8 cellular contexts compared by ENCODE assay signal in genomic region chrX:18983711-18984380, GRCh38. TPM values are rescaled to one million over a fixed set of nuclear protein-coding genes. Genes with fewer than 3 reads are reported as not detected.
DNase-seq lines count a peak whose midpoint lies in the region; ATAC-seq, FAIRE-seq and TF ChIP-seq lines count a peak whose summit lies in the region.

Gene PHKA2, minus strand, starts transcription at chrX:18984114. Its CDS starts 182 bp downstream, at chrX:18983932.

- FAIRE-seq in K562 (lab: Jason Lieb, UNC): peak; percentile 19

- 0 out of 2 replicates have a peak, but pooled peaks have one; percentile 65 for TF ChIP-seq POLR2A in K562 (conservative IDR thresholded peaks at IDR 0.05)

- peaks cover 0 to 3% of the 10 kb centered on the region in 2 experiments; a peak in 3 of 5 replicates for H3K4me1 ChIP-seq in K562 (replicated peaks in 1 of 2; ENCODE audit: control insufficient read depth in 2 of 2, insufficient read depth in 2 of 2, low read length in 2 of 2)
- H3K4me1 ChIP-seq in iPS-18a (ENCODE audit: control insufficient read depth, low read depth, low read length): no peaks in the 10 kb centered on the region

- H3K9me1 ChIP-seq in K562 (ENCODE audit: control insufficient read depth, insufficient read depth, low read length): no peaks in the 10 kb centered on the region

- H3K36me3 ChIP-seq in K562 (ENCODE audit: control insufficient read depth, insufficient read depth, low read length) (peaks cover 5% of the 10 kb centered on the region; the same call in 1 of the 3 replicates), iPS-18a (ENCODE audit: control insufficient read depth, low read depth, low read length) (no peaks in the 10 kb centered on the region)

- 0% methylated on average over 10 of the region's 63 CpGs for WGBS in K562 (ENCODE audit: insufficient coverage, low coverage, missing lambda C conversion rate)

- TF ChIP-seq CTCF in K562 (IDR thresholded peaks at IDR 0.05 in 2 of 3, conservative IDR thresholded peaks at IDR 0.05 in 1 of 3; ENCODE audit: insufficient read depth in 2 of 3, low read depth in 1 of 3, low read length in 3 of 3): no peak
- TF ChIP-seq CTCF in GM10248 (IDR thresholded peaks at IDR 0.05; ENCODE audit: control extremely low read depth, extremely low read depth, low read depth, missing control alignments): no peak

- CTCF ChIA-PET in K562 (lab: Yijun Ruan, JAX; ENCODE audit: low intra/inter-chr PET ratio): no interaction called here
- CTCF ChIA-PET in GM10248 (lab: Yijun Ruan, JAX): interaction anchor here (1.1 kb wide), 1 partner anchor 17 kb away, joined by 3 read pairs; no protein-coding TSS in a partner anchor

- no peak for TF ChIP-seq RAD21 in K562 (CRISPR knock-in tag; conservative IDR thresholded peaks at IDR 0.05 in 1 of 2, IDR thresholded peaks at IDR 0.05 in 1 of 2)

- POLR2A ChIA-PET in K562 (lab: Yijun Ruan, JAX): interaction anchor here (0.6 kb wide), 1 partner anchor 8 kb away, joined by 4 read pairs; no protein-coding TSS in a partner anchor
- POLR2A ChIA-PET in GM10248 (lab: Yijun Ruan, JAX): interaction anchor here (0.6 kb wide), 1 partner anchor 22 kb away, joined by 6 read pairs; no protein-coding TSS in a partner anchor

- peak within 1 kb of the TSS; percentile 85 for H3K4me3 ChIP-seq in K562
- peak within 1 kb of the TSS; percentile 64 for H3K4me3 ChIP-seq in iPS-18a (ENCODE audit: low read length)
- peak within 1 kb of the TSS; percentile 66 for H3K4me3 ChIP-seq in skeletal muscle cell (ENCODE audit: low read depth, low read length)

- peak within 1 kb of the TSS; percentile 99 for H2AFZ ChIP-seq in K562 (ENCODE audit: low read depth, low read length)

- no peaks in the 10 kb centered on the region for H4K20me1 ChIP-seq in K562 (replicated peaks; ENCODE audit: control insufficient read depth, insufficient read depth, low read length)

- H3K79me2 ChIP-seq in K562 (ENCODE audit: control insufficient read depth, insufficient read depth, low read length): peaks cover 35% of the 10 kb centered on the region

- TF ChIP-seq EP300 in K562 (IDR thresholded peaks at IDR 0.05; ENCODE audit: low read length): no peak

- H3K9me3 ChIP-seq in K562 (replicated peaks; ENCODE audit: control insufficient read depth, insufficient read depth, low read depth, low read length): no peaks in the 10 kb centered on the region
- peaks cover 12% of the 10 kb centered on the region for H3K9me3 ChIP-seq in iPS-18a (ENCODE audit: control insufficient read depth, low read depth, low read length)

- in situ Hi-C loops in K562 (cut with MboI): no loop called here

- peak within 1 kb of the TSS; percentile 92 for H3K4me2 ChIP-seq in K562 (ENCODE audit: insufficient read depth, low read length)

- DNase-seq in C1 segment of cervical spinal cord (lab: John Stamatoyannopoulos, UW) (peak in 9 of 14 donors; percentile 2 to 59 (median 41)), SHP77 treated with DMSO at 0.1 percent for 48 hours (lab: John Stamatoyannopoulos, UW) (peak; percentile 0), K562 (ENCODE audit: extremely low read depth in 1 of 4, low spot score in 3 of 4) (peak; percentile 6 to 70 (median 70)), skeletal muscle cell (ENCODE audit: low read depth) (no peak), GM10248 (ENCODE audit: extremely low spot score) (no peak)

- peak within 1 kb of the TSS; percentile 87 to 97 for H3K9ac ChIP-seq in K562 (ENCODE audit: insufficient read depth in 1 of 2, low read depth in 2 of 2, low read length in 2 of 2)
- peak within 1 kb of the TSS; percentile 35 for H3K9ac ChIP-seq in iPS-18a (ENCODE audit: low read length)

- H3K27me3 ChIP-seq in K562 (ENCODE audit: control insufficient read depth in 2 of 2, insufficient read depth in 2 of 2, low read length in 2 of 2): no peaks in the 10 kb centered on the region
- H3K27me3 ChIP-seq in iPS-18a (ENCODE audit: control insufficient read depth, insufficient read depth, low read length): no peaks in the 10 kb centered on the region

- BruUV-seq in K562 (replicated peaks; lab: Mats Ljungman, UMichigan): no TSS peak

- peak; percentile 37 for ATAC-seq in GM19025 (IDR thresholded peaks at IDR 0.05; ENCODE audit: low read depth, unreplicated experiment)
- ATAC-seq in HG03196 (IDR thresholded peaks at IDR 0.05; ENCODE audit: unreplicated experiment): peak; percentile 39
- peak; percentile 85 for ATAC-seq in K562

- H3K27ac ChIP-seq in K562 (ENCODE audit: extremely low read depth, low read depth, low read length) (peak within 1 kb of the TSS; percentile 92), iPS-18a (ENCODE audit: low read length) (no peak within 1 kb of the TSS)

- intact Hi-C loops in K562 (cut with micrococcal nuclease): no loop called here

TF ChIP-seq in K562, 482 proteins besides CTCF, POLR2A, EP300 and RAD21 (continues in another document):
- TF ChIP-seq LEF1 (IDR thresholded peaks at IDR 0.05) (no peak), ZNF583 (CRISPR knock-in tag; IDR thresholded peaks at IDR 0.05) (no peak), ARNT (IDR thresholded peaks at IDR 0.05) (no peak), GTF2F1 (IDR thresholded peaks at IDR 0.05; ENCODE audit: low read depth, low read length) (no peak), TAF1 (IDR thresholded peaks at IDR 0.05; ENCODE audit: control insufficient read depth, extremely low read depth, insufficient read depth, low read length, severe bottlenecking) (peak; percentile 24), HDGF (IDR thresholded peaks at IDR 0.05) (no peak), RFX1 (IDR thresholded peaks at IDR 0.05) (no peak), SRF (CRISPR knock-in tag; IDR thresholded peaks at IDR 0.05) (no peak), ZNF668 (CRISPR knock-in tag; IDR thresholded peaks at IDR 0.05) (no peak), CBFA2T3 (IDR thresholded peaks at IDR 0.05) (no peak), MYBL2 (IDR thresholded peaks at IDR 0.05; ENCODE audit: low read depth) (no peak), MYBL2 (CRISPR knock-in tag; IDR thresholded peaks at IDR 0.05; ENCODE audit: borderline replicate concordance) (no peak), TARDBP (IDR thresholded peaks at IDR 0.05) (no peak), EZH2 (IDR thresholded peaks at IDR 0.05; ENCODE audit: borderline replicate concordance, low read depth, low read length) (no peak), TEAD1 (CRISPR knock-in tag; IDR thresholded peaks at IDR 0.05) (no peak), NBN (IDR thresholded peaks at IDR 0.05; ENCODE audit: low read depth) (no peak), RBM39 (optimal IDR thresholded peaks at IDR 0.05; ENCODE audit: low read depth, low read length) (no peak), LCOR (CRISPR knock-in tag; IDR thresholded peaks at IDR 0.05) (no peak), BMI1 (IDR thresholded peaks at IDR 0.05; ENCODE audit: low read length) (no peak), E2F1 (CRISPR knock-in tag; IDR thresholded peaks at IDR 0.05) (no peak)
- TF ChIP-seq, protein P1, sequence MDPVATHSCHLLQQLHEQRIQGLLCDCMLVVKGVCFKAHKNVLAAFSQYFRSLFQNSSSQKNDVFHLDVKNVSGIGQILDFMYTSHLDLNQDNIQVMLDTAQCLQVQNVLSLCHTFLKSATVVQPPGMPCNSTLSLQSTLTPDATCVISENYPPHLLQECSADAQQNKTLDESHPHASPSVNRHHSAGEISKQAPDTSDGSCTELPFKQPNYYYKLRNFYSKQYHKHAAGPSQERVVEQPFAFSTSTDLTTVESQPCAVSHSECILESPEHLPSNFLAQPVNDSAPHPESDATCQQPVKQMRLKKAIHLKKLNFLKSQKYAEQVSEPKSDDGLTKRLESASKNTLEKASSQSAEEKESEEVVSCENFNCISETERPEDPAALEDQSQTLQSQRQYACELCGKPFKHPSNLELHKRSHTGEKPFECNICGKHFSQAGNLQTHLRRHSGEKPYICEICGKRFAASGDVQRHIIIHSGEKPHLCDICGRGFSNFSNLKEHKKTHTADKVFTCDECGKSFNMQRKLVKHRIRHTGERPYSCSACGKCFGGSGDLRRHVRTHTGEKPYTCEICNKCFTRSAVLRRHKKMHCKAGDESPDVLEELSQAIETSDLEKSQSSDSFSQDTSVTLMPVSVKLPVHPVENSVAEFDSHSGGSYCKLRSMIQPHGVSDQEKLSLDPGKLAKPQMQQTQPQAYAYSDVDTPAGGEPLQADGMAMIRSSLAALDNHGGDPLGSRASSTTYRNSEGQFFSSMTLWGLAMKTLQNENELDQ (CRISPR knock-in tag; IDR thresholded peaks at IDR 0.05; ENCODE audit: borderline replicate concordance): no peak

RNA-seq across cellular contexts. Expression of gene PHKA2, which starts in this region (rescaled TPM):
- 143 and 236 TPM in 2 replicates for total RNA-seq in K562 (2011; cell fraction: chromatin; rRNA removed; ENCODE audit: low replicate concordance)
- 105 and 126 TPM in 2 replicates for total RNA-seq in K562 (2011; cell fraction: nucleolus; rRNA removed)
- 86.7 and 114 TPM in 2 replicates for total RNA-seq in K562 (2011; cell fraction: nucleoplasm; rRNA removed)
- total RNA-seq in K562 (2014; rRNA removed) (12.9 and 13.0 TPM in 2 replicates), K562 (2014; rRNA removed; fragmentation: Illumina TruSeq; extraction: Trizol) (12.7 and 12.8 TPM in 2 replicates), K562 (2015; rRNA removed; fragmentation: Illumina TruSeq; extraction: Trizol) (20.3 TPM in 2 replicates), K562 (2021) (24.7 and 27.9 TPM in 2 replicates)
- polyA plus RNA-seq in K562 (2011; rRNA removed) (33.1 and 46.4 TPM in 2 replicates), K562 (2014; fragmentation: Illumina TruSeq; extraction: Trizol) (20.1 and 22.6 TPM in 2 replicates), K562 (2014; fragmentation: Nextera tagmentation; extraction: Ambion mirVana) (1 to 10 TPM; 2.8 to 2.9 TPM), K562 (2014; rRNA removed) (28.3 and 31.6 TPM in 2 replicates)
- polyA plus RNA-seq in K562 (2011; cell fraction: cytosol; rRNA removed): 27.2 and 29.7 TPM in 2 replicates
- 399 and 428 TPM in 2 replicates for polyA plus RNA-seq in K562 (2011; cell fraction: nucleus; rRNA removed)
- 19.1 and 25.5 TPM in 2 replicates for polyA plus RNA-seq in K562 (2012)
- polyA minus RNA-seq in K562 (2011; rRNA and poly(A)+ RNA removed): 35.8 and 38.4 TPM in 2 replicates
- 20.4 and 35.1 TPM in 2 replicates for polyA minus RNA-seq in K562 (2011; cell fraction: cytosol; rRNA and poly(A)+ RNA removed)
- 95.1 and 119 TPM in 2 replicates for polyA minus RNA-seq in K562 (2011; cell fraction: nucleus; rRNA and poly(A)+ RNA removed)

Comparison
In these comparisons a context has a peak if more than half of its experiments do, and no peak if none do; other contexts are left out.
1. DNase-seq: peak in C1 segment of cervical spinal cord (9 of 14), SHP77 treated with DMSO at 0.1 percent for 48 hours (single experiment) and K562 (4 of 4); none in skeletal muscle cell (single experiment) and GM10248 (single experiment).
2. Peak in every context shown above with its lines, with median percentiles within 50 percentile points of each other: ATAC-seq and H3K4me3 ChIP-seq.